In the genomic region with DNA sequence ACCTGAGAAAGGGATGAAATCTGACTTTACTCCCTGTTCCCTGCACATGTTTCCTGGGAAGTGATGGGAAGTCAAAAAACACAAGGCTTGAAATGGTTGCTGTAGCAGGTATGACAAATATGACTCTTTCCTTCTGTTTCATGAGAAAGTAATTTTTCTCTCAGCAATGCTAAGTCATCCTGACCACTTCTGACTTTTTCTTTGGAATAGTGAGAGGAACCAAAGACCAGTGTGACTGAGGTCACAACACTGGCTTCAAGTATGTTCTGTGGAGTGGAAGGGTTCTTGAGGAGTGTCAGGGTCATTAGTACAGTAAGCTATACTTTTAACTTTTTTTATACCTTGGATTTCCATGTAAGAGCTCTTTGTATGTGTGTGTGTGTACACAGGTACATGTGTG, we compare ENCODE assay signal across 18 cellular contexts.
A peak's percentile ranks its signal among the peaks of the same experiment; 100 is the strongest.
DNase-seq lines count a peak whose midpoint lies in the region; ATAC-seq, FAIRE-seq and TF ChIP-seq lines count a peak whose summit lies in the region.
"Had no signal": no experiment of that assay in that cellular context is flagged by ENCODE, and none has a peak within 500 bp of the region (broad histone marks: within the 10 kb centered on the region; RNA-seq: fewer than 3 reads in every experiment).

No MANE protein-coding gene starts in this region.

- H3K4me1 ChIP-seq in astrocyte (ENCODE audit: insufficient read depth, low read length) = no peaks in the 10 kb centered on the region
- H3K4me1 ChIP-seq: Peyer's patch had no signal

- H4K20me1 ChIP-seq in astrocyte (ENCODE audit: insufficient read depth, low read length) = peaks cover 11% of the 10 kb centered on the region

- H3K9me3 Mint-ChIP-seq in astrocyte (ENCODE audit: unreplicated experiment) (no peaks in the 10 kb centered on the region), naive B cell (peaks cover 0 to 2% (median 0%) of the 10 kb centered on the region in 7 donors), glutamatergic neuron (ENCODE audit: unreplicated experiment) (no peaks in the 10 kb centered on the region)

- H3K27me3 ChIP-seq in astrocyte (ENCODE audit: insufficient read depth, low read length) = no peaks in the 10 kb centered on the region
- H3K27me3 ChIP-seq: Peyer's patch had no signal

- H3K9me3 ChIP-seq in astrocyte (ENCODE audit: insufficient read depth, low read depth, low read length) = no peaks in the 10 kb centered on the region
- H3K9me3 ChIP-seq: A549, Peyer's patch had no signal

- no peaks in the 10 kb centered on the region for H3K36me3 ChIP-seq in astrocyte (ENCODE audit: insufficient read depth, low read length)
- H3K36me3 ChIP-seq: Peyer's patch had no signal

- H3K4me1 Mint-ChIP-seq in astrocyte (ENCODE audit: low read depth, unreplicated experiment) (peaks cover 20% of the 10 kb centered on the region), naive B cell (peaks cover 43 to 56% (median 48%) of the 10 kb centered on the region in 3 donors), glutamatergic neuron (ENCODE audit: low read depth, unreplicated experiment) (no peaks in the 10 kb centered on the region)

- no peak overlapping the region for H3K4me2 ChIP-seq in astrocyte (ENCODE audit: low read length)
- H3K4me2 ChIP-seq: A549 had no signal

- no peak for ATAC-seq in naive B cell (ENCODE audit: low read depth in 2 of 2)
- ATAC-seq in GM18511 (IDR thresholded peaks at IDR 0.05; ENCODE audit: unreplicated experiment) = no peak
- ATAC-seq: K562, Right ventricle myocardium inferior had no signal

- TF ChIP-seq CTCF in AG10803 (conservative IDR thresholded peaks at IDR 0.05; ENCODE audit: low read length) (no peak), astrocyte (IDR thresholded peaks at IDR 0.05; ENCODE audit: insufficient read depth, low read depth, low read length) (no peak), glutamatergic neuron (IDR thresholded peaks at IDR 0.05; ENCODE audit: partially characterized antibody, unreplicated experiment) (no peak)

- peaks cover 3% of the 10 kb centered on the region for H3K79me2 ChIP-seq in astrocyte (ENCODE audit: insufficient read depth, low read length)

- H3K27me3 Mint-ChIP-seq in astrocyte (ENCODE audit: low read depth, unreplicated experiment) (no peaks in the 10 kb centered on the region), naive B cell (no peaks in the 10 kb centered on the region), glutamatergic neuron (ENCODE audit: unreplicated experiment) (no peaks in the 10 kb centered on the region)

- H3K36me3 Mint-ChIP-seq in astrocyte (ENCODE audit: low read depth, unreplicated experiment) = peaks cover 4% of the 10 kb centered on the region
- H3K36me3 Mint-ChIP-seq in naive B cell = peaks cover 0 to 8% of the 10 kb centered on the region in 2 donors
- no peaks in the 10 kb centered on the region for H3K36me3 Mint-ChIP-seq in glutamatergic neuron (ENCODE audit: unreplicated experiment)

- H3K4me3 ChIP-seq in AG10803 (ENCODE audit: low read length) (no peak overlapping the region), astrocyte (ENCODE audit: insufficient read depth, low read depth, low read length) (no peak overlapping the region)
- H3K4me3 ChIP-seq: A549, K562, Peyer's patch had no signal

- DNase-seq in AG10803 (ENCODE audit: low read depth) (peak; percentile 18), GM18507 (ENCODE audit: extremely low spot score, insufficient read length, low read depth) (no peak), astrocyte (ENCODE audit: low read depth) (no peak), naive B cell (no peak), glutamatergic neuron (no peak), cerebellar nuclear complex (lab: John Stamatoyannopoulos, UW) (no peak)
- DNase-seq: DMS79 treated with DMSO at 0.1 percent for 48 hours, GDM1, HCEC 1CT, NCI-H1105, NCI-H2081 treated with DMSO at 0.1 percent for 48 hours, Peyer's patch had no signal

- H3K27ac ChIP-seq in astrocyte (ENCODE audit: low read depth, low read length) = no peak overlapping the region
- H3K27ac ChIP-seq: A549, C4-2B, Peyer's patch had no signal

- no peak overlapping the region for H2AFZ ChIP-seq in astrocyte (ENCODE audit: low read depth, low read length)

- H3K27ac Mint-ChIP-seq in astrocyte (ENCODE audit: unreplicated experiment) (peak overlapping the region; percentile 54), naive B cell (peak overlapping the region in 4 of 6 donors; percentile 4 to 42 (median 20)), glutamatergic neuron (ENCODE audit: unreplicated experiment) (no peak overlapping the region)

- FAIRE-seq in GM18507 (lab: Jason Lieb, UNC) = peak; percentile 45
- no peak for FAIRE-seq in astrocyte (lab: Jason Lieb, UNC)
- FAIRE-seq: A549, GM19239, K562 had no signal

- H3K4me3 Mint-ChIP-seq in astrocyte (ENCODE audit: unreplicated experiment) (no peak overlapping the region), naive B cell (no peak overlapping the region), glutamatergic neuron (ENCODE audit: unreplicated experiment) (no peak overlapping the region)

- no peak overlapping the region for H3K9ac ChIP-seq in astrocyte (ENCODE audit: low read length)
